ENCODE assay signal across 17 cellular contexts in the genomic region with DNA sequence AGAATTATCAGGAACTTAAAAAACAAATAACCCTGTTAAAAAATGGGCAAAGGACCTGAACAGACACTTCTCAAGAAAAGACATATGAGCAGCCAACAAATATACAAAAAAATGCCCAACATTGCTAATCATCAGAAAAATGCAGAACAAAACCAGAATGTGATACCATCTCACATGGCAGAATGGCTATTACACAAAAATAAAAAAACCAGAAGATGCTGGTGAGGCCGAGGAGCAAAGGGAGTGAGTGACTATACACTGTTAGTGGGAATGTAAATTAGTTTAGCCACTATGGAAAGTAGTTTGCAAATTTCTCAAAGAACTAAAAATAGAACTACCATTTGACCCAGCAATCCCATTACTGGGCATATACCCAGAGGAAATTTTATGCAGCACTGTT.
"Had no signal": no experiment of that assay in that cellular context is flagged by ENCODE, and none has a peak within 500 bp of the region (broad histone marks: within the 10 kb centered on the region; RNA-seq: fewer than 3 reads in every experiment).

No MANE protein-coding gene starts in this region.

- H3K4me1 ChIP-seq: esophagus muscularis mucosa, foreskin keratinocyte, gastroesophageal sphincter, left lung, lower lobe of right lung had no signal

- H3K27me3 ChIP-seq: dorsolateral prefrontal cortex, esophagus muscularis mucosa, foreskin keratinocyte, gastroesophageal sphincter, heart left ventricle, left lung had no signal

- H3K27ac ChIP-seq: coronary artery, dorsolateral prefrontal cortex, esophagus muscularis mucosa, foreskin keratinocyte, gastroesophageal sphincter, heart left ventricle, left lung, lower lobe of right lung had no signal

- H3K4me3 ChIP-seq: coronary artery, dorsolateral prefrontal cortex, esophagus muscularis mucosa, gastroesophageal sphincter, heart left ventricle, left lung, lower lobe of right lung, mucosa of descending colon had no signal

- DNase-seq: dermis blood vessel endothelial cell; dorsolateral prefrontal cortex; effector CD4-positive, alpha-beta T cell; effector memory CD4-positive, alpha-beta T cell; foreskin keratinocyte; heart left ventricle; hippocampal formation; left cardiac atrium; left lung; left ventricle myocardium superior; lower lobe of right lung; mesenchymal stem cell; mucosa of descending colon; naive B cell had no signal

- ATAC-seq: foreskin keratinocyte, gastroesophageal sphincter, heart left ventricle, left cardiac atrium, left lung, left ventricle myocardium superior, lower lobe of right lung, mucosa of descending colon had no signal

- H3K36me3 ChIP-seq: esophagus muscularis mucosa, gastroesophageal sphincter, heart left ventricle, left lung, lower lobe of right lung had no signal

- H3K9me3 ChIP-seq: esophagus muscularis mucosa, gastroesophageal sphincter, left lung, lower lobe of right lung, mucosa of descending colon had no signal
